Comparison of ENCODE assay signal across 8 cellular contexts in genomic region chr19:19385900-19386339, GRCh38. TPM values are rescaled to one million over a fixed set of nuclear protein-coding genes. Genes with fewer than 3 reads are reported as not detected.
DNase-seq lines count a peak whose midpoint lies in the region; ATAC-seq and TF ChIP-seq lines count a peak whose summit lies in the region.

No MANE protein-coding gene starts in this region.

- H3K9me3 Mint-ChIP-seq in CD4-positive, alpha-beta T cell = no peaks in the 10 kb centered on the region
- H3K9me3 Mint-ChIP-seq in immature natural killer cell = no peaks in the 10 kb centered on the region

- H3K4me3 ChIP-seq in NB4 (ENCODE audit: low read depth, low read length) = peak overlapping the region; percentile 76

- no peak for TF ChIP-seq CTCF in CD4-positive, alpha-beta T cell (IDR thresholded peaks at IDR 0.05)
- no peak for TF ChIP-seq CTCF in NB4 (IDR thresholded peaks at IDR 0.05; ENCODE audit: low read depth, low read length)

- peak; percentile 62 for TF ChIP-seq POLR2A in NB4 (IDR thresholded peaks at IDR 0.05; ENCODE audit: extremely low read depth, insufficient read length)

- peaks cover 10% of the 10 kb centered on the region for H3K36me3 Mint-ChIP-seq in CD4-positive, alpha-beta T cell (ENCODE audit: low read depth)
- no peaks in the 10 kb centered on the region for H3K36me3 Mint-ChIP-seq in immature natural killer cell

- H3K27me3 ChIP-seq in CD4-positive, alpha-beta T cell (ENCODE audit: control insufficient read depth, insufficient read depth, low read length) = no peaks in the 10 kb centered on the region

- DNase-seq in CD4-positive, alpha-beta T cell = peak in 7 of 10 experiments; percentile 32 to 65 (median 48)
- DNase-seq in NB4 (ENCODE audit: low read depth) (peak; percentile 83), immature natural killer cell (no peak), midbrain (lab: John Stamatoyannopoulos, UW) (no peak)
- DNase-seq in activated naive CD4-positive, alpha-beta T cell treated with anti-CD3 and anti-CD28 coated beads, Interleukin-2, amount 50 U/mL, for 16 hours = peak; percentile 58
- DNase-seq in stimulated activated CD4-positive, alpha-beta T cell treated with anti-CD3 and anti-CD28 coated beads, Interleukin-4, amount 100 ng/mL, for 24 hours = peak; percentile 51

- H3K27me3 Mint-ChIP-seq in CD4-positive, alpha-beta T cell = no peaks in the 10 kb centered on the region
- H3K27me3 Mint-ChIP-seq in immature natural killer cell (ENCODE audit: low read depth in 3 of 3) = peaks cover 2 to 11% (median 5%) of the 10 kb centered on the region in 3 donors

- POLR2A ChIA-PET in CD4-positive, alpha-beta T cell (lab: Charles Lee) = interaction anchor here (0.6 to 2.3 kb wide), 21 partner anchors 9 to 516 kb away, joined by 3 to 44 read pairs (median 5); partner anchors contain the start of genes COPE, DDX49, GATAD2A and MAU2

- peak overlapping the region; percentile 74 for H3K27ac ChIP-seq in CD4-positive, alpha-beta T cell (ENCODE audit: low read depth, low read length)

- ATAC-seq in CD4-positive, alpha-beta T cell (ENCODE audit: poor library complexity) = peak; percentile 17
- ATAC-seq in GM21528 (IDR thresholded peaks at IDR 0.05; ENCODE audit: low FRiP score, unreplicated experiment) = peak; percentile 17
- ATAC-seq in GM21360 (IDR thresholded peaks at IDR 0.05; ENCODE audit: unreplicated experiment) = no peak

- peaks cover 50% of the 10 kb centered on the region for H3K4me1 Mint-ChIP-seq in CD4-positive, alpha-beta T cell (ENCODE audit: low read depth)
- peaks cover 44 to 51% of the 10 kb centered on the region in 2 donors for H3K4me1 Mint-ChIP-seq in immature natural killer cell

- peak overlapping the region; percentile 94 for H3K27ac Mint-ChIP-seq in CD4-positive, alpha-beta T cell
- H3K27ac Mint-ChIP-seq in immature natural killer cell = peak overlapping the region; percentile 84 to 97 (median 94)

- peak overlapping the region; percentile 99 for H3K4me3 Mint-ChIP-seq in CD4-positive, alpha-beta T cell
- H3K4me3 Mint-ChIP-seq in immature natural killer cell = peak overlapping the region; percentile 95 to 97 (median 95)

- CTCF ChIA-PET in CD4-positive, alpha-beta T cell (lab: Charles Lee) = interaction anchor here (1.2 to 1.6 kb wide), 2 partner anchors 19 to 104 kb away, joined by 7 to 9 read pairs; partner anchors contain the start of gene GATAD2A

- no peaks in the 10 kb centered on the region for H3K9me3 ChIP-seq in CD4-positive, alpha-beta T cell (ENCODE audit: control insufficient read depth, low read length)

- intact Hi-C loops in CD4-positive, alpha-beta T cell (cut with DNase I, micrococcal nuclease) = loop anchor here (1.0 to 5.0 kb wide), 4 partner anchors 19 to 106 kb away; partner anchors contain the start of gene GATAD2A (in 2 of the 2)

RNA-seq across cellular contexts. Expression of gene GATAD2A, which starts 19.6 kb away (rescaled TPM):
- 100 to 1,000 TPM; 104 to 107 TPM for total RNA-seq in CD4-positive, alpha-beta T cell
- 10 to 100 TPM in 2 of 3 donors, 1 to 10 TPM in 1; 8.8 to 48.5 (median 21.0) TPM for polyA plus RNA-seq in immature natural killer cell

Comparison
In these comparisons a context has a peak if more than half of its experiments do, and no peak if none do; other contexts are left out.
1. DNase-seq: peak in CD4-positive, alpha-beta T cell (7 of 10), NB4 (single experiment), activated naive CD4-positive, alpha-beta T cell treated with anti-CD3 and anti-CD28 coated beads, Interleukin-2, amount 50 U/mL, for 16 hours (single experiment) and stimulated activated CD4-positive, alpha-beta T cell treated with anti-CD3 and anti-CD28 coated beads, Interleukin-4, amount 100 ng/mL, for 24 hours (single experiment); none in immature natural killer cell (0 of 3) and midbrain (single experiment).